ENCODE assay signal across 9 cellular contexts in the genomic region with DNA sequence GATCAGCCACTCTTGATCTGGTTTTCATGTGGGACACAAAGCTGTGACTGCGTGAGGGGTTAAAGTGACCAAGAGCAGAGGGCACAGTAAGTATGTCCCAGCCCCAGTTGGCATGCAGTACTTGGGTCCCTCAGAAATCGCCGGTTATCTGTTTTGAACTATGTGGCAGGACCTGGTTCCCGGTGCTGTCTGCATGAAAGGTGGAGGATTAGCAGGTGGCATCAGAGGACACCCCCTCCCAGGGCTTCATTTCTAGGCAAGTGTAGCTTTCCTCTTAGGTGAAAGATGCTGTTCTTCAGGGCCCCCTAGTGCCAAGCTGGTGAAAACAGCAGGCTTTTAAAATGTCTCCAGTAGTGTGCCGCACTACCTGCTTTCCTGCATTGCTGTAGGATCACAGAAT. TPM values are rescaled to one million over a fixed set of nuclear protein-coding genes. Genes with fewer than 3 reads are reported as not detected.
A peak's percentile ranks its signal among the peaks of the same experiment; 100 is the strongest.
DNase-seq lines count a peak whose midpoint lies in the region; ATAC-seq and TF ChIP-seq lines count a peak whose summit lies in the region.
"Had no signal": no experiment of that assay in that cellular context is flagged by ENCODE, and none has a peak within 500 bp of the region (broad histone marks: within the 10 kb centered on the region; RNA-seq: fewer than 3 reads in every experiment).

No MANE protein-coding gene starts in this region.

- H3K27me3 ChIP-seq in fibroblast of lung (ENCODE audit: control insufficient read depth, insufficient read depth, low read length) (no peaks in the 10 kb centered on the region), upper lobe of right lung (no peaks in the 10 kb centered on the region)
- H3K27me3 ChIP-seq: BLaER1 had no signal

- peaks cover 24% of the 10 kb centered on the region for H3K36me3 Mint-ChIP-seq in nephron (ENCODE audit: low read depth)

- no peak overlapping the region for H3K4me3 Mint-ChIP-seq in nephron

- ATAC-seq in HG03442 (IDR thresholded peaks at IDR 0.05; ENCODE audit: unreplicated experiment) (peak; percentile 76), upper lobe of right lung (peak; percentile 85)

- H3K79me2 ChIP-seq in fibroblast of lung (ENCODE audit: control insufficient read depth, insufficient read depth, low read length) = no peaks in the 10 kb centered on the region

- TF ChIP-seq CTCF in fibroblast of lung (conservative IDR thresholded peaks at IDR 0.05 in 1 of 2, IDR thresholded peaks at IDR 0.05 in 1 of 2; ENCODE audit: low read depth in 1 of 2, low read length in 2 of 2) (peak; percentile 61 to 74), nephron (IDR thresholded peaks at IDR 0.05; ENCODE audit: unreplicated experiment in 3 of 3) (peak; percentile 60 to 67 (median 63)), upper lobe of right lung (IDR thresholded peaks at IDR 0.05) (peak; percentile 62)

- H4K20me1 ChIP-seq in fibroblast of lung (ENCODE audit: control insufficient read depth, extremely low read depth, insufficient read depth, low read length) = no peaks in the 10 kb centered on the region

- no peak overlapping the region for H2AFZ ChIP-seq in fibroblast of lung (ENCODE audit: low read length)

- no peak overlapping the region for H3K4me2 ChIP-seq in fibroblast of lung (ENCODE audit: extremely low read depth, insufficient read depth, low read length)
- H3K4me2 ChIP-seq: BLaER1 had no signal

- H3K27ac ChIP-seq in fibroblast of lung (ENCODE audit: insufficient read depth, low read length) = no peak overlapping the region
- no peak overlapping the region for H3K27ac ChIP-seq in upper lobe of right lung
- H3K27ac ChIP-seq: BLaER1 had no signal

- H3K4me1 ChIP-seq in fibroblast of lung (ENCODE audit: control insufficient read depth, extremely low read depth, insufficient read depth, low read length) = no peaks in the 10 kb centered on the region
- H3K4me1 ChIP-seq in upper lobe of right lung = no peaks in the 10 kb centered on the region

- H3K4me1 Mint-ChIP-seq in nephron = no peaks in the 10 kb centered on the region

- H3K9me3 ChIP-seq in fibroblast of lung (ENCODE audit: control insufficient read depth, insufficient read depth, low read depth, low read length) (no peaks in the 10 kb centered on the region), upper lobe of right lung (no peaks in the 10 kb centered on the region)
- H3K9me3 ChIP-seq: BLaER1 had no signal

- peaks cover 6% of the 10 kb centered on the region for H3K36me3 ChIP-seq in fibroblast of lung (ENCODE audit: control insufficient read depth, insufficient read depth, low read length)
- peaks cover 31% of the 10 kb centered on the region for H3K36me3 ChIP-seq in upper lobe of right lung

- H3K27ac Mint-ChIP-seq in nephron = peak overlapping the region in 1 of 3 experiments; percentile 25

- DNase-seq in NOMO-1 treated with DMSO at 0.1 percent for 48 hours (lab: John Stamatoyannopoulos, UW; ENCODE audit: unreplicated experiment) = peak; percentile 11
- DNase-seq in NOMO-1 (lab: John Stamatoyannopoulos, UW; ENCODE audit: unreplicated experiment in 2 of 2) = no peak
- peak; percentile 78 for DNase-seq in NCI-H748 treated with DMSO at 0.1 percent for 48 hours (lab: John Stamatoyannopoulos, UW)
- DNase-seq in activated T-cell treated with anti-CD3 and anti-CD28 coated beads, Interleukin-2, amount 50 U/mL, for 1 hour = peak; percentile 58
- DNase-seq in fibroblast of lung (ENCODE audit: low read depth in 2 of 2) = peak; percentile 38 to 66
- no peak for DNase-seq in upper lobe of right lung

- H3K4me3 ChIP-seq in fibroblast of lung (replicated peaks in 1 of 4; ENCODE audit: control extremely low read depth in 1 of 4, insufficient read depth in 1 of 4, low read depth in 3 of 4, low read length in 4 of 4) (no peak overlapping the region), upper lobe of right lung (no peak overlapping the region)
- H3K4me3 ChIP-seq: BLaER1 had no signal

- no peaks in the 10 kb centered on the region for H3K27me3 Mint-ChIP-seq in nephron (ENCODE audit: low read depth)

- H3K9ac ChIP-seq in fibroblast of lung (ENCODE audit: insufficient read depth, low read length) = no peak overlapping the region
- H3K9ac ChIP-seq: BLaER1 had no signal

- intact Hi-C loops in upper lobe of right lung (cut with DNase I) = no loop called here

- no peaks in the 10 kb centered on the region for H3K9me3 Mint-ChIP-seq in nephron

RNA-seq across cellular contexts. Expression of gene ATG14, which starts 57.1 kb away (rescaled TPM):
- total RNA-seq in fibroblast of lung (18.5 and 21.6 TPM in 2 replicates), upper lobe of right lung (10.3 TPM)
- 7.2 and 9.9 TPM in 2 replicates for polyA plus RNA-seq in fibroblast of lung
- polyA plus RNA-seq in fibroblast of lung (2012) = 5.9 and 8.4 TPM in 2 replicates
- 6.2 and 7.4 TPM in 2 replicates for polyA minus RNA-seq in fibroblast of lung (ENCODE audit: low replicate concordance)

Comparison
In these comparisons a context has a peak if more than half of its experiments do, and no peak if none do; other contexts are left out.
1. DNase-seq: peak in NOMO-1 treated with DMSO at 0.1 percent for 48 hours (single experiment), NCI-H748 treated with DMSO at 0.1 percent for 48 hours (single experiment), activated T-cell treated with anti-CD3 and anti-CD28 coated beads, Interleukin-2, amount 50 U/mL, for 1 hour (single experiment) and fibroblast of lung (2 of 2); none in NOMO-1 (0 of 2) and upper lobe of right lung (single experiment).
2. Peak in every context shown above with its lines, with median percentiles within 50 percentile points of each other: CTCF ChIP-seq.